In the genomic region with DNA sequence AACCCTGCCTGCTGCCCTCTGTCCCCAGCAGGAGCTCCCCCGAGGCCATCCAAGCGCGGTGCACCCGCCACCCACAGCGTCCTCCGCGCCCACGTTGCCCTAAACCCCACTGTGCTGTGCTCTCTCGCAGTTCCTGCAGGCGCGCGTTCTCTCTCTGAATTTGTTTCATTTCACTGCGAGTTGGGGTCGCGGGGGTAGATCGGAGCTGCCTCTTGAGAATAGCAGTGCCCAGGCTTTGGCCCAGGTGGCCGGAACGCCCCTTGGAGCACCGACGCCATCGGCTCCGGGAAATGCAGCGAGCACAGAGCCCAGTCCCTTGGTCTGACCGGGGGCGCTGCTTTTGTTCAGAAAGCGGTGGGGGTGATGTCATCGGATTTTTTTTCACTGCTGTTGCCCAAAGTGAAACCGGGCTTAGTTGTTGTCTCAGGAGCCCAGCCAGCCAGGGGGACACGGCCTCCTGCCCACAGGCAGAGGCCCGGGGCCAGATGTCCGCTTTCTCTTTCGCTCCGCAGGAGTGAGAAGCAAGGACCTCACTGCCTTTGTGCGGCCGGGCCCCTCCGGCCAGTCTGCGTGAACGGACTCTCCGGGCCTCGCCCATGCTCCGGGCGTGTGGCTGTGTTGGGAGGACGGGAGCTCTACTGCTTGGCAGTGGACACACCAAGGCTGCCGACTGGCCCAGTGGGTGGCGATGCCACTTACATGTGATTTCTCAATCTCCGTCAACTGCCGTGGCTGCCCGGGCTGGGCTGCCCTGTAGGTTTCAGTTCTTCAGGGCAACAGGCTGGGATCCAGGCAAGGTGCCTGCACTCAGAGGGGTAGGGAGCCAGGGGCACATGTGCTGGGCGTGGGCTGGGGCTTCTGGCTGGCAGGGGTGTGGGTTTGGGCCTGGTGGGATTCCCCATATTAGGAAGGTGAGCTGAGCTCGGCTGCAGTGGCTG, we compare ENCODE assay signal across 8 cellular contexts. TPM values are rescaled to one million over a fixed set of nuclear protein-coding genes. Genes with fewer than 3 reads are reported as not detected.
DNase-seq lines count a peak whose midpoint lies in the region; ATAC-seq and TF ChIP-seq lines count a peak whose summit lies in the region.

No MANE protein-coding gene starts in this region.

- H3K9me3 ChIP-seq in RWPE2 (ENCODE audit: severe bottlenecking) (no peaks in the 10 kb centered on the region), right cardiac atrium (ENCODE audit: control insufficient read depth, low read length) (no peaks in the 10 kb centered on the region)

- peaks cover 11% of the 10 kb centered on the region; the same call in 1 of the 2 replicates for H3K36me3 ChIP-seq in RWPE2 (ENCODE audit: low read depth)

- peak; percentile 85 for ATAC-seq in HG03135 (IDR thresholded peaks at IDR 0.05; ENCODE audit: unreplicated experiment)
- ATAC-seq in RWPE2 (ENCODE audit: low read depth) = peak; percentile 72
- ATAC-seq in right cardiac atrium = peak; percentile 89 to 90

- DNase-seq in stimulated activated CD4-positive, alpha-beta T cell treated with anti-CD3 and anti-CD28 coated beads, Interleukin-15, amount 100 ng/mL, for 24 hours = peak; percentile 64
- no peak for DNase-seq in stimulated activated CD4-positive, alpha-beta T cell treated with anti-CD3 and anti-CD28 coated beads, Interleukin-12 subunit alpha, Interleukin-12 subunit beta, amount 100 ng/mL, for 4 hours
- DNase-seq in RWPE2 (ENCODE audit: low spot score) = no peak
- DNase-seq in astrocyte of the hippocampus (ENCODE audit: low read depth, low spot score) = peak; percentile 97
- peak; percentile 85 to 92 (median 91) for DNase-seq in right cardiac atrium
- DNase-seq in renal cortical epithelial cell (ENCODE audit: low read depth) = peak; percentile 85
- DNase-seq in NCI-H2171 (lab: John Stamatoyannopoulos, UW) = no peak

- H3K27ac ChIP-seq in RWPE2 (ENCODE audit: poor library complexity, severe bottlenecking) (peak overlapping the region; percentile 31), right cardiac atrium (ENCODE audit: low read length) (peak overlapping the region; percentile 39)

- H3K4me1 ChIP-seq in RWPE2 (ENCODE audit: insufficient read depth, poor library complexity, severe bottlenecking) (no peaks in the 10 kb centered on the region), right cardiac atrium (ENCODE audit: control insufficient read depth, insufficient read depth, low read length) (peaks cover 4% of the 10 kb centered on the region)

- 16% methylated on average over 50 of the region's 50 CpGs for WGBS in right cardiac atrium

- H3K4me3 ChIP-seq in RWPE2 (ENCODE audit: severe bottlenecking) = peak overlapping the region; percentile 27
- peak overlapping the region; percentile 36 for H3K4me3 ChIP-seq in right cardiac atrium (ENCODE audit: low read length)

- intact Hi-C loops in right cardiac atrium (cut with DNase I) = no loop called here

- no peak for TF ChIP-seq CTCF in RWPE2 (IDR thresholded peaks at IDR 0.05; ENCODE audit: poor library complexity, severe bottlenecking)

- no peaks in the 10 kb centered on the region for H3K27me3 ChIP-seq in RWPE2 (ENCODE audit: insufficient read depth, poor library complexity, severe bottlenecking)
- H3K27me3 ChIP-seq in right cardiac atrium (ENCODE audit: control insufficient read depth, insufficient read depth) = no peaks in the 10 kb centered on the region

RNA-seq across cellular contexts. Expression of a gene that starts 43.2 kb away (rescaled TPM):
- 10 to 100 TPM; 15.4 to 22.4 (median 20.3) TPM for total RNA-seq in right cardiac atrium
- 10.9 TPM for polyA plus RNA-seq in right cardiac atrium
- total RNA-seq in renal cortical epithelial cell = 24.3 and 45.8 TPM in 2 replicates

RNA-seq across cellular contexts. Expression of a gene that starts 50.1 kb away (rescaled TPM):
- 10 to 100 TPM; 10.5 to 17.3 (median 15.2) TPM for total RNA-seq in right cardiac atrium
- 12.4 TPM for polyA plus RNA-seq in right cardiac atrium
- 17.6 and 18.4 TPM in 2 replicates for total RNA-seq in renal cortical epithelial cell

Comparison
In these comparisons a context has a peak if more than half of its experiments do, and no peak if none do; other contexts are left out.
1. DNase-seq: peak in stimulated activated CD4-positive, alpha-beta T cell treated with anti-CD3 and anti-CD28 coated beads, Interleukin-15, amount 100 ng/mL, for 24 hours (single experiment), astrocyte of the hippocampus (single experiment), right cardiac atrium (3 of 3) and renal cortical epithelial cell (single experiment); none in stimulated activated CD4-positive, alpha-beta T cell treated with anti-CD3 and anti-CD28 coated beads, Interleukin-12 subunit alpha, Interleukin-12 subunit beta, amount 100 ng/mL, for 4 hours (single experiment), RWPE2 (single experiment) and NCI-H2171 (single experiment).
2. Peak in every context shown above with its lines, with median percentiles within 50 percentile points of each other: ATAC-seq.